In genomic region chr16:89096768-89097527, GRCh38 we compare ENCODE assay signal across 10 cellular contexts. TPM values are rescaled to one million over a fixed set of nuclear protein-coding genes. Genes with fewer than 3 reads are reported as not detected.
DNase-seq lines count a peak whose midpoint lies in the region; ATAC-seq, FAIRE-seq and TF ChIP-seq lines count a peak whose summit lies in the region.
"Had no signal": no experiment of that assay in that cellular context is flagged by ENCODE, and none has a peak within 500 bp of the region (broad histone marks: within the 10 kb centered on the region; RNA-seq: fewer than 3 reads in every experiment).

No MANE protein-coding gene starts in this region.

- H3K36me3 Mint-ChIP-seq in neural progenitor cell = no peaks in the 10 kb centered on the region

- H3K27ac ChIP-seq in neural progenitor cell = no peak overlapping the region
- H3K27ac ChIP-seq: GM23248, suprapubic skin had no signal

- peaks cover 28% of the 10 kb centered on the region for H3K27me3 ChIP-seq in neural progenitor cell

- peak in 3 of 5 experiments; percentile 20 to 89 (median 87) for DNase-seq in T-helper 2 cell
- DNase-seq in activated T-helper 1 cell treated with Interleukin-2 at 50 U/mL for 16 hours (ENCODE audit: low read depth) = peak; percentile 67
- DNase-seq in neural progenitor cell (ENCODE audit: low spot score) = no peak
- peak; percentile 57 for DNase-seq in stimulated activated naive CD8-positive, alpha-beta T cell treated with anti-CD3 and anti-CD28 coated beads, Interleukin-15, Interleukin-2, amounts not matched to agents 100 U/mL and 50 U/mL, for 24 hours
- DNase-seq in SIG-M5 (lab: John Stamatoyannopoulos, UW) = no peak
- no peak for DNase-seq in frontal cortex (ENCODE audit: low spot score in 2 of 2)
- DNase-seq: GM23248; NK-92 treated with Interleukin-12 subunit alpha and Interleukin-12 subunit beta, amount 100 ng/mL, for 24 hours had no signal

- H3K79me2 ChIP-seq in neural progenitor cell (ENCODE audit: low read depth) = peaks cover 61% of the 10 kb centered on the region

- peak; percentile 87 for ATAC-seq in stimulated activated naive CD8-positive, alpha-beta T cell treated with anti-CD3 and anti-CD28 coated beads, Interleukin-15, Interleukin-2, amounts not matched to agents 100 U/mL and 50 U/mL, for 24 hours
- no peak for ATAC-seq in GM21528 (IDR thresholded peaks at IDR 0.05; ENCODE audit: low FRiP score, unreplicated experiment)

- no peak overlapping the region for H3K9ac ChIP-seq in neural progenitor cell
- H3K9ac ChIP-seq: GM23248 had no signal

- no peaks in the 10 kb centered on the region for H3K36me3 ChIP-seq in neural progenitor cell

- peak overlapping the region; percentile 49 for H3K4me2 ChIP-seq in neural progenitor cell

- no peaks in the 10 kb centered on the region for H3K9me3 ChIP-seq in neural progenitor cell (ENCODE audit: low read depth)
- H3K9me3 ChIP-seq: suprapubic skin had no signal

- H3K27ac Mint-ChIP-seq in neural progenitor cell = no peak overlapping the region

- no peak for FAIRE-seq in frontal cortex (lab: Jason Lieb, UNC)

- TF ChIP-seq CTCF in neural progenitor cell (IDR thresholded peaks at IDR 0.05) = no peak

- H3K9me3 Mint-ChIP-seq in neural progenitor cell = no peaks in the 10 kb centered on the region

- H3K4me1 Mint-ChIP-seq in neural progenitor cell = peaks cover 39% of the 10 kb centered on the region

- peaks cover 46% of the 10 kb centered on the region for H4K20me1 ChIP-seq in neural progenitor cell (ENCODE audit: low read depth)

- H3K4me3 ChIP-seq in neural progenitor cell = no peak overlapping the region
- H3K4me3 ChIP-seq: GM23248, suprapubic skin had no signal

- no peak overlapping the region for H3K4me3 Mint-ChIP-seq in neural progenitor cell

- H2AFZ ChIP-seq in neural progenitor cell (replicated peaks) = no peak overlapping the region
- H2AFZ ChIP-seq: GM23248 had no signal

- peaks cover 19% of the 10 kb centered on the region for H3K4me1 ChIP-seq in neural progenitor cell

- peaks cover 8% of the 10 kb centered on the region for H3F3A ChIP-seq in neural progenitor cell (ENCODE audit: low read depth)

- H3K27me3 Mint-ChIP-seq in neural progenitor cell (ENCODE audit: insufficient read depth, low read depth) = peaks cover 14% of the 10 kb centered on the region

RNA-seq across cellular contexts. Expression of gene ACSF3, which starts 3.3 kb away (rescaled TPM):
- total RNA-seq in neural progenitor cell (ENCODE audit: low replicate concordance) (14.5 and 25.9 TPM in 2 replicates), frontal cortex (9.0 TPM)

Comparison
In these comparisons a context has a peak if more than half of its experiments do, and no peak if none do; other contexts are left out.
1. DNase-seq: peak in T-helper 2 cell (3 of 5), activated T-helper 1 cell treated with Interleukin-2 at 50 U/mL for 16 hours (single experiment) and stimulated activated naive CD8-positive, alpha-beta T cell treated with anti-CD3 and anti-CD28 coated beads, Interleukin-15, Interleukin-2, amounts not matched to agents 100 U/mL and 50 U/mL, for 24 hours (single experiment); none in neural progenitor cell (single experiment), SIG-M5 (single experiment) and frontal cortex (0 of 2).